Comparison of ENCODE assay signal across 27 cellular contexts in genomic region chr19:36196249-36196648, GRCh38. TPM values are rescaled to one million over a fixed set of nuclear protein-coding genes. Genes with fewer than 3 reads are reported as not detected.
"Had no signal": no experiment of that assay in that cellular context is flagged by ENCODE, and none has a peak within 500 bp of the region (broad histone marks: within the 10 kb centered on the region; RNA-seq: fewer than 3 reads in every experiment).

No MANE protein-coding gene starts in this region.

- DNase-seq: activated CD8-positive, alpha-beta memory T cell treated with anti-CD3 and anti-CD28 coated beads for 24 hours; activated CD8-positive, alpha-beta memory T cell treated with anti-CD3 and anti-CD28 coated beads, Interleukin-2, amount 50 U/mL, for 4 hours; activated T-cell treated with anti-CD3 and anti-CD28 coated beads, Interleukin-2, amount 50 U/mL, for 24 hours; effector memory CD8-positive, alpha-beta T cell; head of caudate nucleus; hypothalamus; left cardiac atrium; ovary; stimulated activated CD4-positive, alpha-beta T cell treated with anti-CD3 and anti-CD28 coated beads, Interleukin-4, amount 100 ng/mL, for 4 hours; T-helper 9 cell; transverse colon had no signal

- ATAC-seq: activated naive CD4-positive, alpha-beta T cell treated with anti-CD3 and anti-CD28 coated beads, Interleukin-2, amount 50 U/mL, for 72 hours; activated T-helper 17 cell treated with anti-CD3 and anti-CD28 coated beads, Interleukin-2, amount 50 U/mL, for 72 hours; effector memory CD8-positive, alpha-beta T cell; esophagus mucosa; left cardiac atrium had no signal

- H3K27me3 Mint-ChIP-seq: activated T-cell treated with anti-CD3 and anti-CD28 coated beads, Interleukin-2, amount 50 U/mL, for 24 hours; activated T-helper 17 cell treated with anti-CD3 and anti-CD28 coated beads, Interleukin-2, amount 50 U/mL, for 72 hours; central memory CD8-positive, alpha-beta T cell; effector memory CD8-positive, alpha-beta T cell; memory B cell; stimulated activated naive CD8-positive, alpha-beta T cell treated with anti-CD3 and anti-CD28 coated beads, Interleukin-15, Interleukin-2, amounts not matched to agents 100 ng/mL and 50 ng/mL, for 24 hours had no signal

- H3K27ac Mint-ChIP-seq: activated T-cell treated with anti-CD3 and anti-CD28 coated beads, Interleukin-2, amount 50 U/mL, for 24 hours; activated T-helper 17 cell treated with anti-CD3 and anti-CD28 coated beads, Interleukin-2, amount 50 U/mL, for 72 hours; effector memory CD8-positive, alpha-beta T cell; memory B cell; nephron; stimulated activated naive CD8-positive, alpha-beta T cell treated with anti-CD3 and anti-CD28 coated beads, Interleukin-15, Interleukin-2, amounts not matched to agents 100 ng/mL and 50 ng/mL, for 24 hours had no signal

- H3K27me3 ChIP-seq: breast epithelium, neutrophil, ovary, transverse colon had no signal

- H3K36me3 ChIP-seq: breast epithelium, ovary, prostate gland had no signal

- H3K36me3 Mint-ChIP-seq: activated naive CD4-positive, alpha-beta T cell treated with anti-CD3 and anti-CD28 coated beads, Interleukin-2, amount 50 U/mL, for 72 hours had no signal

- H3K4me1 ChIP-seq: breast epithelium, prostate gland, transverse colon had no signal

- FAIRE-seq: colon, endothelial cell of umbilical vein, frontal cortex, urothelium cell line had no signal

- H3K4me3 Mint-ChIP-seq: activated T-cell treated with anti-CD3 and anti-CD28 coated beads, Interleukin-2, amount 50 U/mL, for 24 hours; activated T-helper 17 cell treated with anti-CD3 and anti-CD28 coated beads, Interleukin-2, amount 50 U/mL, for 72 hours; central memory CD8-positive, alpha-beta T cell; effector memory CD8-positive, alpha-beta T cell; memory B cell; nephron; stimulated activated naive CD8-positive, alpha-beta T cell treated with anti-CD3 and anti-CD28 coated beads, Interleukin-15, Interleukin-2, amounts not matched to agents 100 ng/mL and 50 ng/mL, for 24 hours had no signal

- H3K9me3 Mint-ChIP-seq: activated naive CD4-positive, alpha-beta T cell treated with anti-CD3 and anti-CD28 coated beads, Interleukin-2, amount 50 U/mL, for 72 hours; activated T-cell treated with anti-CD3 and anti-CD28 coated beads, Interleukin-2, amount 50 U/mL, for 24 hours; activated T-helper 17 cell treated with anti-CD3 and anti-CD28 coated beads, Interleukin-2, amount 50 U/mL, for 72 hours; central memory CD8-positive, alpha-beta T cell; effector memory CD8-positive, alpha-beta T cell; memory B cell; nephron; stimulated activated naive CD8-positive, alpha-beta T cell treated with anti-CD3 and anti-CD28 coated beads, Interleukin-15, Interleukin-2, amounts not matched to agents 100 ng/mL and 50 ng/mL, for 24 hours had no signal

- H3K9me3 ChIP-seq: breast epithelium, neutrophil, ovary, prostate gland, transverse colon had no signal

- H3K4me3 ChIP-seq: breast epithelium, ovary, prostate gland, transverse colon had no signal

- H3K4me1 Mint-ChIP-seq: central memory CD8-positive, alpha-beta T cell; nephron had no signal

- H3K27ac ChIP-seq: breast epithelium, neutrophil, ovary, prostate gland, transverse colon had no signal

RNA-seq across cellular contexts. Expression of gene COX7A1, which starts 44.0 kb away (rescaled TPM):
- total RNA-seq: activated naive CD4-positive, alpha-beta T cell treated with anti-CD3 and anti-CD28 coated beads, Interleukin-2, amount 50 U/mL, for 72 hours; activated T-helper 17 cell treated with anti-CD3 and anti-CD28 coated beads, Interleukin-2, amount 50 U/mL, for 72 hours; mononuclear cell; myocyte had no signal
